In genomic region chr1:84719477-84720274, GRCh38 we compare ENCODE assay signal across 12 cellular contexts. TPM values are rescaled to one million over a fixed set of nuclear protein-coding genes. Genes with fewer than 3 reads are reported as not detected.
DNase-seq lines count a peak whose midpoint lies in the region; ATAC-seq and TF ChIP-seq lines count a peak whose summit lies in the region.
"Had no signal": no experiment of that assay in that cellular context is flagged by ENCODE, and none has a peak within 500 bp of the region (broad histone marks: within the 10 kb centered on the region; RNA-seq: fewer than 3 reads in every experiment).

No MANE protein-coding gene starts in this region.

- no peak overlapping the region for H2BK5ac ChIP-seq in mesenchymal stem cell (ENCODE audit: low read depth, low read length, poor library complexity, severe bottlenecking)

- no peak for ATAC-seq in HG02870 (IDR thresholded peaks at IDR 0.05; ENCODE audit: unreplicated experiment)
- ATAC-seq: activated CD8-positive, alpha-beta memory T cell treated with anti-CD3 and anti-CD28 coated beads, Interleukin-2, amount 10 ng/mL, durations not matched to agents 7 days and 5 days had no signal

- no peaks in the 10 kb centered on the region for H3K79me1 ChIP-seq in mesenchymal stem cell (replicated peaks; ENCODE audit: low read length, poor library complexity, severe bottlenecking)

- peak overlapping the region; percentile 16 to 45 for H3K9ac ChIP-seq in duodenal mucosa (ENCODE audit: low read depth in 1 of 2, low read length in 2 of 2)
- H3K9ac ChIP-seq in mesenchymal stem cell (ENCODE audit: low read length) = peak overlapping the region; percentile 42
- H3K9ac ChIP-seq in stomach smooth muscle (ENCODE audit: low read length in 2 of 2) = peak overlapping the region in 1 of 2 donors; percentile 43

- H3K9me3 Mint-ChIP-seq in HFFc6 = no peaks in the 10 kb centered on the region
- H3K9me3 Mint-ChIP-seq in activated naive CD4-positive, alpha-beta T cell treated with anti-CD3 and anti-CD28 coated beads for 36 hours = no peaks in the 10 kb centered on the region
- H3K9me3 Mint-ChIP-seq: activated naive CD8-positive, alpha-beta T cell treated with anti-CD3 and anti-CD28 coated beads, Interleukin-2, amount 10 ng/mL, durations not matched to agents 7 days and 5 days had no signal

- H3K4ac ChIP-seq in mesenchymal stem cell (ENCODE audit: low read depth in 1 of 2, low read length in 2 of 2) = no peak overlapping the region

- no peak overlapping the region for H4K91ac ChIP-seq in mesenchymal stem cell (ENCODE audit: low read length)

- peak overlapping the region; percentile 75 for H3K4me3 Mint-ChIP-seq in HFFc6
- no peak overlapping the region for H3K4me3 Mint-ChIP-seq in activated naive CD4-positive, alpha-beta T cell treated with anti-CD3 and anti-CD28 coated beads for 36 hours
- H3K4me3 Mint-ChIP-seq: activated CD8-positive, alpha-beta memory T cell treated with anti-CD3 and anti-CD28 coated beads, Interleukin-2, amount 10 ng/mL, durations not matched to agents 7 days and 5 days; activated naive CD8-positive, alpha-beta T cell treated with anti-CD3 and anti-CD28 coated beads, Interleukin-2, amount 10 ng/mL, durations not matched to agents 7 days and 5 days had no signal

- H3K36me3 Mint-ChIP-seq in HFFc6 (ENCODE audit: low read depth) = peaks cover 4% of the 10 kb centered on the region; the same call in 1 of the 2 replicates
- H3K36me3 Mint-ChIP-seq in activated naive CD4-positive, alpha-beta T cell treated with anti-CD3 and anti-CD28 coated beads for 36 hours (ENCODE audit: low read depth) = no peaks in the 10 kb centered on the region
- H3K36me3 Mint-ChIP-seq: activated CD8-positive, alpha-beta memory T cell treated with anti-CD3 and anti-CD28 coated beads, Interleukin-2, amount 10 ng/mL, durations not matched to agents 7 days and 5 days; activated naive CD8-positive, alpha-beta T cell treated with anti-CD3 and anti-CD28 coated beads, Interleukin-2, amount 10 ng/mL, durations not matched to agents 7 days and 5 days; CD4-positive, CD25-positive, alpha-beta regulatory T cell had no signal

- no peak overlapping the region for H3K18ac ChIP-seq in mesenchymal stem cell (ENCODE audit: low read depth in 1 of 2, low read length in 2 of 2)

- no peak overlapping the region for H2AFZ ChIP-seq in mesenchymal stem cell (ENCODE audit: low read depth, low read length)

- TF ChIP-seq CTCF in HFFc6 (IDR thresholded peaks at IDR 0.05) = no peak

- whole genome bisulfite sequencing in mesenchymal stem cell = 86% methylated on average over 7 of the region's 9 CpGs

- no peak overlapping the region for H2BK15ac ChIP-seq in mesenchymal stem cell (ENCODE audit: low read depth, poor library complexity, severe bottlenecking)

- H4K8ac ChIP-seq in mesenchymal stem cell (ENCODE audit: low read length) = no peak overlapping the region

- no peak overlapping the region for H2AK5ac ChIP-seq in mesenchymal stem cell (ENCODE audit: low read length, severe bottlenecking)

- no peak overlapping the region for H2BK120ac ChIP-seq in mesenchymal stem cell (ENCODE audit: low read depth, low read length)

- no peaks in the 10 kb centered on the region for H3K36me3 ChIP-seq in duodenal mucosa (ENCODE audit: control insufficient read depth in 1 of 2, insufficient read depth in 2 of 2, low read length in 2 of 2)
- H3K36me3 ChIP-seq in mesenchymal stem cell (ENCODE audit: control insufficient read depth in 1 of 2, insufficient read depth in 2 of 2, low read depth in 1 of 2, low read length in 2 of 2) = no peaks in the 10 kb centered on the region
- no peaks in the 10 kb centered on the region for H3K36me3 ChIP-seq in stomach smooth muscle (ENCODE audit: control insufficient read depth in 2 of 2, insufficient read depth in 2 of 2, low read length in 2 of 2)

- H3K23ac ChIP-seq in mesenchymal stem cell (ENCODE audit: low read length in 2 of 2) = no peak overlapping the region

- H3K27ac ChIP-seq in duodenal mucosa (ENCODE audit: low read depth, low read length) (peak overlapping the region; percentile 53), mesenchymal stem cell (ENCODE audit: low read length, poor library complexity, severe bottlenecking) (no peak overlapping the region), stomach smooth muscle (ENCODE audit: low read length) (peak overlapping the region; percentile 66)

- H3K27ac Mint-ChIP-seq in HFFc6 = peak overlapping the region; percentile 87
- no peak overlapping the region for H3K27ac Mint-ChIP-seq in activated naive CD4-positive, alpha-beta T cell treated with anti-CD3 and anti-CD28 coated beads for 36 hours
- H3K27ac Mint-ChIP-seq: activated CD8-positive, alpha-beta memory T cell treated with anti-CD3 and anti-CD28 coated beads, Interleukin-2, amount 10 ng/mL, durations not matched to agents 7 days and 5 days; activated naive CD8-positive, alpha-beta T cell treated with anti-CD3 and anti-CD28 coated beads, Interleukin-2, amount 10 ng/mL, durations not matched to agents 7 days and 5 days; CD4-positive, CD25-positive, alpha-beta regulatory T cell had no signal

- peaks cover 83% of the 10 kb centered on the region for H3K4me1 Mint-ChIP-seq in HFFc6 (ENCODE audit: low read depth)
- peaks cover 3% of the 10 kb centered on the region for H3K4me1 Mint-ChIP-seq in activated naive CD4-positive, alpha-beta T cell treated with anti-CD3 and anti-CD28 coated beads for 36 hours (ENCODE audit: low read depth)
- H3K4me1 Mint-ChIP-seq: CD4-positive, CD25-positive, alpha-beta regulatory T cell had no signal

- H3K4me2 ChIP-seq in mesenchymal stem cell (ENCODE audit: low read length, poor library complexity, severe bottlenecking) = no peak overlapping the region

- H3K9me3 ChIP-seq in duodenal mucosa (ENCODE audit: control insufficient read depth in 1 of 2, low read length in 2 of 2) (no peaks in the 10 kb centered on the region), mesenchymal stem cell (ENCODE audit: control insufficient read depth, low read length) (no peaks in the 10 kb centered on the region), stomach smooth muscle (ENCODE audit: control insufficient read depth in 2 of 2, low read length in 2 of 2) (no peaks in the 10 kb centered on the region)

- no peaks in the 10 kb centered on the region for H3K27me3 ChIP-seq in duodenal mucosa (ENCODE audit: control insufficient read depth in 1 of 2, insufficient read depth in 2 of 2, low read length in 2 of 2)
- peaks cover 0 to 11% of the 10 kb centered on the region in 2 experiments for H3K27me3 ChIP-seq in mesenchymal stem cell (ENCODE audit: control insufficient read depth in 1 of 2, insufficient read depth in 1 of 2, low read length in 2 of 2)
- no peaks in the 10 kb centered on the region for H3K27me3 ChIP-seq in stomach smooth muscle (ENCODE audit: control insufficient read depth in 1 of 2, insufficient read depth in 2 of 2, low read length in 2 of 2)

- H3K4me1 ChIP-seq in duodenal mucosa (ENCODE audit: control insufficient read depth in 1 of 2, insufficient read depth in 2 of 2, low read length in 2 of 2) = peaks cover 19 to 36% of the 10 kb centered on the region in 2 donors
- H3K4me1 ChIP-seq in mesenchymal stem cell (ENCODE audit: control insufficient read depth, insufficient read depth, low read depth, low read length) = peaks cover 1% of the 10 kb centered on the region
- peaks cover 18% of the 10 kb centered on the region for H3K4me1 ChIP-seq in stomach smooth muscle (ENCODE audit: control insufficient read depth, insufficient read depth, low read length)

- peak; percentile 64 for DNase-seq in HFFc6
- DNase-seq in mesenchymal stem cell = no peak
- no peak for DNase-seq in activated naive CD4-positive, alpha-beta T cell treated with anti-CD3 and anti-CD28 coated beads for 36 hours
- DNase-seq in SHP77 treated with DMSO at 0.1 percent for 48 hours (lab: John Stamatoyannopoulos, UW) = no peak
- DNase-seq in hippocampal formation (lab: John Stamatoyannopoulos, UW) = no peak
- DNase-seq: activated CD8-positive, alpha-beta memory T cell treated with anti-CD3 and anti-CD28 coated beads, Interleukin-2, amount 10 ng/mL, durations not matched to agents 7 days and 5 days; activated naive CD8-positive, alpha-beta T cell treated with anti-CD3 and anti-CD28 coated beads, Interleukin-2, amount 10 ng/mL, durations not matched to agents 7 days and 5 days; CD4-positive, CD25-positive, alpha-beta regulatory T cell; effector memory CD4-positive, alpha-beta T cell had no signal

- no peaks in the 10 kb centered on the region; the same call in 1 of the 2 replicates for H3K27me3 Mint-ChIP-seq in HFFc6 (ENCODE audit: insufficient read depth)
- no peaks in the 10 kb centered on the region for H3K27me3 Mint-ChIP-seq in activated naive CD4-positive, alpha-beta T cell treated with anti-CD3 and anti-CD28 coated beads for 36 hours (ENCODE audit: low read depth)
- H3K27me3 Mint-ChIP-seq: activated CD8-positive, alpha-beta memory T cell treated with anti-CD3 and anti-CD28 coated beads, Interleukin-2, amount 10 ng/mL, durations not matched to agents 7 days and 5 days had no signal

- H3K4me3 ChIP-seq in duodenal mucosa (ENCODE audit: low read depth in 1 of 2, low read length in 2 of 2) (peak overlapping the region; percentile 19 to 38), mesenchymal stem cell (ENCODE audit: insufficient read depth in 1 of 2, low read depth in 1 of 2, low read length in 2 of 2) (no peak overlapping the region), stomach smooth muscle (ENCODE audit: low read length in 2 of 2) (peak overlapping the region; percentile 54 to 58)

- no peak overlapping the region for H2BK12ac ChIP-seq in mesenchymal stem cell (ENCODE audit: low read length in 2 of 2)

- intact Hi-C loops in activated naive CD4-positive, alpha-beta T cell treated with anti-CD3 and anti-CD28 coated beads for 36 hours (cut with micrococcal nuclease) = loop anchor here (2.0 kb wide), 1 partner anchor 29 kb away; the partner anchor contains the start of gene SSX2IP

- CTCF ChIA-PET in activated naive CD4-positive, alpha-beta T cell treated with anti-CD3 and anti-CD28 coated beads for 36 hours (lab: Charles Lee) = interaction anchor here (0.6 kb wide), 1 partner anchor 82 kb away, joined by 3 read pairs; no protein-coding TSS in a partner anchor

- no peak overlapping the region for H3K14ac ChIP-seq in mesenchymal stem cell (ENCODE audit: low read length in 2 of 2)

RNA-seq across cellular contexts. Expression of gene SSX2IP, which starts 29.4 kb away (rescaled TPM):
- total RNA-seq in HFFc6 (2021; fragmentation: NEBNext Ultra II Directional; extraction: Animal tissue kit (Norgen Biotek cat#: 25700)) = 100 to 1,000 TPM in 4 of 6 experiments, 10 to 100 TPM in 2; 78.3 to 128 (median 121) TPM
- polyA plus RNA-seq in mesenchymal stem cell (2013, experiment 1 of 2) = 5.5 TPM
- polyA plus RNA-seq in mesenchymal stem cell (2013, experiment 2 of 2) = 5.8 TPM
- 10 to 100 TPM; 11.9 to 12.6 TPM for total RNA-seq in activated naive CD4-positive, alpha-beta T cell treated with anti-CD3 and anti-CD28 coated beads for 36 hours

Comparison
In these comparisons a context has a peak if more than half of its experiments do, and no peak if none do; other contexts are left out.
1. H3K4me3 ChIP-seq: peak in duodenal mucosa (2 of 2) and stomach smooth muscle (2 of 2); none in mesenchymal stem cell (0 of 2).
2. RNA of gene SSX2IP, which starts 29.4 kb away (total RNA-seq): 78.3 to 128 TPM in HFFc6; 11.9 to 12.6 TPM in activated naive CD4-positive, alpha-beta T cell treated with anti-CD3 and anti-CD28 coated beads for 36 hours; every median in the first group is over 4 times any median in the second.